8 cellular contexts compared by ENCODE assay signal in genomic region chr11:73376803-73377629, GRCh38. TPM values are rescaled to one million over a fixed set of nuclear protein-coding genes. Genes with fewer than 3 reads are reported as not detected.
DNase-seq lines count a peak whose midpoint lies in the region; TF ChIP-seq lines count a peak whose summit lies in the region.

No MANE protein-coding gene starts in this region.

- DNase-seq in GM04503 (ENCODE audit: low read depth) (peak; percentile 54), HEK293T (ENCODE audit: extremely low spot score) (peak; percentile 41), NCI-H146 treated with DMSO at 0.1 percent for 48 hours (lab: John Stamatoyannopoulos, UW; ENCODE audit: unreplicated experiment) (peak; percentile 17), lower leg skin (ENCODE audit: low spot score in 2 of 2) (no peak), NCI-H1436 treated with DMSO at 0.1 percent for 48 hours (lab: John Stamatoyannopoulos, UW) (no peak)
- DNase-seq in activated CD4-positive, alpha-beta T cell treated with anti-CD3 and anti-CD28 coated beads for 48 hours, result peak; percentile 76
- DNase-seq in stimulated activated CD4-positive, alpha-beta T cell treated with anti-CD3 and anti-CD28 coated beads, Interleukin-4, amount 100 ng/mL, for 48 hours (ENCODE audit: low read depth in 2 of 2), result peak; percentile 49 to 66

- H3K27ac Mint-ChIP-seq in dendritic cell treated with granulocyte-macrophage colony-stimulating factor and Interleukin-4, amounts not matched to agents 40 ng/mL and 50 ng/mL, for 4 days, result peak overlapping the region; percentile 86

- H3K4me3 ChIP-seq in lower leg skin (ENCODE audit: low read depth, poor library complexity, severe bottlenecking), result peak overlapping the region; percentile 54

- CTCF ChIA-PET in HEK293T (lab: Yijun Ruan, JAX), result interaction anchor here (0.6 to 0.7 kb wide), 2 partner anchors 16 to 463 kb away, joined by 3 to 4 read pairs; no protein-coding TSS in a partner anchor

- H3K9me3 Mint-ChIP-seq in dendritic cell treated with granulocyte-macrophage colony-stimulating factor and Interleukin-4, amounts not matched to agents 40 ng/mL and 50 ng/mL, for 4 days, result no peaks in the 10 kb centered on the region

- peaks cover 55% of the 10 kb centered on the region for H3K36me3 Mint-ChIP-seq in dendritic cell treated with granulocyte-macrophage colony-stimulating factor and Interleukin-4, amounts not matched to agents 40 ng/mL and 50 ng/mL, for 4 days (ENCODE audit: low read depth)

- peak overlapping the region; percentile 84 for H3K4me3 Mint-ChIP-seq in dendritic cell treated with granulocyte-macrophage colony-stimulating factor and Interleukin-4, amounts not matched to agents 40 ng/mL and 50 ng/mL, for 4 days

- peaks cover 64% of the 10 kb centered on the region for H3K4me1 Mint-ChIP-seq in dendritic cell treated with granulocyte-macrophage colony-stimulating factor and Interleukin-4, amounts not matched to agents 40 ng/mL and 50 ng/mL, for 4 days (ENCODE audit: low read depth)

- H3K27me3 Mint-ChIP-seq in dendritic cell treated with granulocyte-macrophage colony-stimulating factor and Interleukin-4, amounts not matched to agents 40 ng/mL and 50 ng/mL, for 4 days, result no peaks in the 10 kb centered on the region

- TF ChIP-seq POLR2A in lower leg skin (IDR thresholded peaks at IDR 0.05), result no peak

- WGBS in lower leg skin, 2 donors, result 10 to 12% methylated on average over 30 to 33 of the region's 56 CpGs

- peak in 1 of 3 donors; percentile 27 for TF ChIP-seq CTCF in lower leg skin (IDR thresholded peaks at IDR 0.05)

- POLR2A ChIA-PET in HEK293T (lab: Yijun Ruan, JAX), result no interaction called here

- intact Hi-C loops in dendritic cell treated with granulocyte-macrophage colony-stimulating factor and Interleukin-4, amounts not matched to agents 40 ng/mL and 50 ng/mL, for 4 days (cut with micrococcal nuclease), result loop anchor here (1.0 kb wide), 1 partner anchor 16 kb away; no protein-coding TSS in a partner anchor
- intact Hi-C loops in lower leg skin (cut with DNase I; ENCODE audit: low total_unique reads), result no loop called here

TF ChIP-seq in HEK293T, 16 proteins besides CTCF, POLR2A, EP300 and RAD21:
- TF ChIP-seq ZNF384 (IDR thresholded peaks at IDR 0.05), result no peak
- no peak for TF ChIP-seq FOXK2 (IDR thresholded peaks at IDR 0.05)
- no peak for TF ChIP-seq TARDBP (IDR thresholded peaks at IDR 0.05)
- TF ChIP-seq SUZ12 (IDR thresholded peaks at IDR 0.05), result no peak
- no peak for TF ChIP-seq HDGF (IDR thresholded peaks at IDR 0.05; ENCODE audit: borderline replicate concordance)
- TF ChIP-seq LEF1 (IDR thresholded peaks at IDR 0.05; ENCODE audit: borderline replicate concordance), result no peak

RNA-seq across cellular contexts. Expression of gene RELT, which starts 0.8 kb away (rescaled TPM):
- total RNA-seq in lower leg skin, result 1 to 10 TPM; 2.1 to 4.8 (median 4.4) TPM

Comparison
In these comparisons a context has a peak if more than half of its experiments do, and no peak if none do; other contexts are left out.
1. DNase-seq: peak in GM04503 (single experiment), HEK293T (single experiment), NCI-H146 treated with DMSO at 0.1 percent for 48 hours (single experiment), activated CD4-positive, alpha-beta T cell treated with anti-CD3 and anti-CD28 coated beads for 48 hours (single experiment) and stimulated activated CD4-positive, alpha-beta T cell treated with anti-CD3 and anti-CD28 coated beads, Interleukin-4, amount 100 ng/mL, for 48 hours (2 of 2); none in lower leg skin (0 of 2) and NCI-H1436 treated with DMSO at 0.1 percent for 48 hours (single experiment).